8 cellular contexts compared by ENCODE assay signal in genomic region chr1:148387961-148388259, GRCh38.
DNase-seq lines count a peak whose midpoint lies in the region; ATAC-seq and TF ChIP-seq lines count a peak whose summit lies in the region.
"Not testable (repeated sequence)": the region's sequence is repeated elsewhere in the genome, so short reads cannot be mapped to it uniquely, and the experiment has no call there.

No MANE protein-coding gene starts in this region.

- H2BK12ac ChIP-seq in H9 (ENCODE audit: insufficient read length, low read depth, low read length) = not testable (repeated sequence)

- H4K91ac ChIP-seq in H9 (ENCODE audit: insufficient read length, low read depth, low read length) = not testable (repeated sequence)

- H2AK5ac ChIP-seq in H9 (ENCODE audit: insufficient read length, low read length) = not testable (repeated sequence)

- H3K23ac ChIP-seq in H9 (ENCODE audit: insufficient read length, low read depth, low read length) = not testable (repeated sequence)

- H3K4me3 Mint-ChIP-seq in H9 (peak overlapping the region; percentile 75 to 79), T-cell (peak overlapping the region; percentile 84 to 96 (median 91)), naive B cell (peak overlapping the region in 7 of 8 donors; percentile 88 to 99 (median 97))
- H3K4me3 Mint-ChIP-seq in activated naive CD4-positive, alpha-beta T cell treated with anti-CD3 and anti-CD28 coated beads, Interleukin-2, amount 50 U/mL, for 24 hours = peak overlapping the region; percentile 94

- H4K20me1 ChIP-seq in H9 (ENCODE audit: control insufficient read depth, insufficient read depth, insufficient read length); smooth muscle cell (ENCODE audit: low read depth): not testable (repeated sequence)

- H3K79me1 ChIP-seq in H9 (ENCODE audit: insufficient read depth, low read depth, low read length, poor library complexity, severe bottlenecking) = not testable (repeated sequence)

- H3K18ac ChIP-seq in H9 (ENCODE audit: insufficient read length, low read depth, low read length) = peak overlapping the region; percentile 70

- not testable (repeated sequence) for H4K8ac ChIP-seq in H9 (replicated peaks; ENCODE audit: insufficient read length, low read depth, low read length)

- H3K9me3 Mint-ChIP-seq in H9; T-cell; activated naive CD4-positive, alpha-beta T cell treated with anti-CD3 and anti-CD28 coated beads, Interleukin-2, amount 50 U/mL, for 24 hours; naive B cell: not testable (repeated sequence)

- not testable (repeated sequence) for DNase-seq in H9; right cardiac atrium; naive B cell; smooth muscle cell (lab: John Stamatoyannopoulos, UW; ENCODE audit: unreplicated experiment); aorta
- peak in 1 of 34 experiments; percentile 13 for DNase-seq in T-cell

- H3K4me3 ChIP-seq in duodenal mucosa (ENCODE audit: low read depth in 1 of 2, low read length in 2 of 2) (peak overlapping the region; percentile 72 to 75), smooth muscle cell (peak overlapping the region; percentile 59)
- H3K4me3 ChIP-seq in right cardiac atrium (ENCODE audit: low read length); aorta (ENCODE audit: low read length in 2 of 2): not testable (repeated sequence)

- CTCF ChIA-PET in T-cell (lab: Charles Lee) = interaction anchor here in 1 of 2 donors (1.4 kb wide), 1 partner anchor 14 kb away, joined by 7 read pairs; no protein-coding TSS in a partner anchor

- H3K9ac ChIP-seq in H9 (ENCODE audit: extremely low read depth, insufficient read length, low read length) = not testable (repeated sequence)
- H3K9ac ChIP-seq in duodenal mucosa (ENCODE audit: low read depth in 1 of 2, low read length in 2 of 2) (peak overlapping the region; percentile 65 to 78), smooth muscle cell (ENCODE audit: low read depth) (peak overlapping the region; percentile 78)

- not testable (repeated sequence) for H3T11ph ChIP-seq in H9 (ENCODE audit: low read length)

- H3K4ac ChIP-seq in H9 (ENCODE audit: low read depth, low read length) = not testable (repeated sequence)

- H3K27ac Mint-ChIP-seq in H9 (peak overlapping the region in 1 of 3 experiments; percentile 98; a peak in 2 of 7 replicates), T-cell (peak overlapping the region; percentile 99), naive B cell (peak overlapping the region; percentile 100)
- H3K27ac Mint-ChIP-seq in activated naive CD4-positive, alpha-beta T cell treated with anti-CD3 and anti-CD28 coated beads, Interleukin-2, amount 50 U/mL, for 24 hours = peak overlapping the region; percentile 100

- not testable (repeated sequence) for ATAC-seq in T-cell (replicated peaks in 1 of 4); right cardiac atrium; naive B cell (ENCODE audit: low read depth in 2 of 2); aorta (ENCODE audit: low FRiP score)

- H3K4me2 ChIP-seq in H9 (ENCODE audit: insufficient read depth, insufficient read length, low read length) = peak overlapping the region; percentile 62
- peak overlapping the region; percentile 88 for H3K4me2 ChIP-seq in smooth muscle cell

- H2BK5ac ChIP-seq in H9 (ENCODE audit: insufficient read length, low read length) = not testable (repeated sequence)

- intact Hi-C loops in right cardiac atrium (cut with DNase I); aorta (cut with DNase I): not testable (repeated sequence)

- H3K4me1 ChIP-seq in H9 (ENCODE audit: insufficient read depth, low read length); duodenal mucosa (ENCODE audit: control insufficient read depth in 1 of 2, insufficient read depth in 2 of 2, low read length in 2 of 2); right cardiac atrium (ENCODE audit: control insufficient read depth, insufficient read depth, low read length); smooth muscle cell (ENCODE audit: low read depth); aorta (ENCODE audit: control insufficient read depth in 1 of 2, insufficient read depth in 2 of 2, low read length in 2 of 2): not testable (repeated sequence)

- not testable (repeated sequence) for H3K23me2 ChIP-seq in H9 (ENCODE audit: insufficient read length, low read depth, low read length, poor library complexity, severe bottlenecking)

- WGBS in H9 (ENCODE audit: extremely low coverage, insufficient read length, low lambda C conversion rate) = no CpG with 5 or more reads among the region's 9 CpGs
- 52% methylated on average over 9 of the region's 9 CpGs for WGBS in right cardiac atrium
- WGBS in smooth muscle cell (ENCODE audit: low lambda C conversion rate) = 64% methylated on average over 9 of the region's 9 CpGs
- 52 to 63% methylated on average over 9 of the region's 9 CpGs for WGBS in aorta, 2 donors

- not testable (repeated sequence) for H2AFZ ChIP-seq in H9 (ENCODE audit: low read length)
- H2AFZ ChIP-seq in smooth muscle cell (ENCODE audit: low read depth) = peak overlapping the region; percentile 83

- TF ChIP-seq CTCF in H9 (conservative IDR thresholded peaks at IDR 0.05); smooth muscle cell (IDR thresholded peaks at IDR 0.05; ENCODE audit: borderline replicate concordance, insufficient read depth, poor library complexity, severe bottlenecking): not testable (repeated sequence)

- not testable (repeated sequence) for H3F3A ChIP-seq in smooth muscle cell (ENCODE audit: low read depth)

- peak overlapping the region; percentile 65; the same call in 1 of the 2 replicates for H3K14ac ChIP-seq in H9 (ENCODE audit: insufficient read depth, low read length)

- not testable (repeated sequence) for H3K27me3 ChIP-seq in H9 (ENCODE audit: insufficient read depth, low read length); duodenal mucosa (ENCODE audit: control insufficient read depth in 1 of 2, insufficient read depth in 2 of 2, low read length in 2 of 2); right cardiac atrium (ENCODE audit: control insufficient read depth, insufficient read depth); smooth muscle cell (ENCODE audit: low read depth); aorta (ENCODE audit: control insufficient read depth in 1 of 2, insufficient read depth in 2 of 2, low read length in 1 of 2)

- H3K27ac ChIP-seq in H9 (ENCODE audit: insufficient read length, low read depth, low read length) (peak overlapping the region; percentile 40), right cardiac atrium (ENCODE audit: low read length) (peak overlapping the region; percentile 30), smooth muscle cell (ENCODE audit: low read depth) (peak overlapping the region; percentile 81), aorta (ENCODE audit: low read depth in 1 of 2, low read length in 2 of 2) (peak overlapping the region; percentile 9 to 38)
- not testable (repeated sequence) for H3K27ac ChIP-seq in duodenal mucosa (ENCODE audit: low read depth, low read length)

- not testable (repeated sequence) for H3K36me3 ChIP-seq in duodenal mucosa (ENCODE audit: control insufficient read depth in 1 of 2, insufficient read depth in 2 of 2, low read length in 2 of 2); smooth muscle cell (ENCODE audit: low read depth); aorta (ENCODE audit: control insufficient read depth in 1 of 2, insufficient read depth in 2 of 2, low read length in 1 of 2)

- H3K36me3 Mint-ChIP-seq in H9 (ENCODE audit: insufficient read depth in 1 of 3, low read depth in 3 of 3); T-cell; activated naive CD4-positive, alpha-beta T cell treated with anti-CD3 and anti-CD28 coated beads, Interleukin-2, amount 50 U/mL, for 24 hours; naive B cell: not testable (repeated sequence)

- H3K56ac ChIP-seq in H9 (ENCODE audit: insufficient read length, low read depth, low read length) = not testable (repeated sequence)

- H4K5ac ChIP-seq in H9 (ENCODE audit: insufficient read length, low read depth, low read length) = not testable (repeated sequence)

- H3K27me3 Mint-ChIP-seq in H9 (ENCODE audit: low read depth); T-cell; activated naive CD4-positive, alpha-beta T cell treated with anti-CD3 and anti-CD28 coated beads, Interleukin-2, amount 50 U/mL, for 24 hours; naive B cell: not testable (repeated sequence)

- not testable (repeated sequence) for H2BK20ac ChIP-seq in H9 (ENCODE audit: low read depth, low read length, poor library complexity, severe bottlenecking)

- H3K79me2 ChIP-seq in H9 (ENCODE audit: insufficient read depth, low read length); smooth muscle cell (ENCODE audit: low read depth): not testable (repeated sequence)

- not testable (repeated sequence) for H2BK15ac ChIP-seq in H9 (ENCODE audit: low read depth, low read length)

- H2BK120ac ChIP-seq in H9 (ENCODE audit: low read depth, low read length, poor library complexity, severe bottlenecking) = not testable (repeated sequence)

- H3K4me1 Mint-ChIP-seq in H9 (peaks cover 18 to 28% of the 10 kb centered on the region in 2 experiments), T-cell (peaks cover 44 to 53% (median 49%) of the 10 kb centered on the region in 3 donors), naive B cell (peaks cover 41 to 59% (median 46%) of the 10 kb centered on the region in 3 donors)
- H3K4me1 Mint-ChIP-seq in activated naive CD4-positive, alpha-beta T cell treated with anti-CD3 and anti-CD28 coated beads, Interleukin-2, amount 50 U/mL, for 24 hours = peaks cover 52% of the 10 kb centered on the region

- POLR2A ChIA-PET in T-cell (lab: Charles Lee) = interaction anchor here (1.1 to 1.7 kb wide), 2 partner anchors 14 to 15 kb away, joined by 5 to 11 read pairs; no protein-coding TSS in a partner anchor

- H3K9me3 ChIP-seq in H9 (ENCODE audit: control insufficient read depth, low read depth, low read length); duodenal mucosa (ENCODE audit: control insufficient read depth in 1 of 2, low read length in 2 of 2); right cardiac atrium (ENCODE audit: control insufficient read depth, low read length); smooth muscle cell (replicated peaks; ENCODE audit: low read depth); aorta (ENCODE audit: control insufficient read depth, low read length): not testable (repeated sequence)
